In genomic region chr2:102789349-102790085, GRCh38 we compare ENCODE assay signal across 1 cellular context.
TF ChIP-seq lines count a peak whose summit lies in the region.

No MANE protein-coding gene starts in this region.

TF ChIP-seq in GM23338, 12 proteins besides CTCF, POLR2A, EP300 and RAD21:
- no peak for TF ChIP-seq ZNF462 (CRISPR knock-in tag; IDR thresholded peaks at IDR 0.05)
- no peak for TF ChIP-seq STAT1 (IDR thresholded peaks at IDR 0.05; ENCODE audit: unreplicated experiment)
- TF ChIP-seq CREB1 (CRISPR knock-in tag; IDR thresholded peaks at IDR 0.05; ENCODE audit: low read depth), result no peak
TF ChIP-seq in GM23338: peak in this region for 0.
